Comparison of ENCODE assay signal across 27 cellular contexts in the genomic region with DNA sequence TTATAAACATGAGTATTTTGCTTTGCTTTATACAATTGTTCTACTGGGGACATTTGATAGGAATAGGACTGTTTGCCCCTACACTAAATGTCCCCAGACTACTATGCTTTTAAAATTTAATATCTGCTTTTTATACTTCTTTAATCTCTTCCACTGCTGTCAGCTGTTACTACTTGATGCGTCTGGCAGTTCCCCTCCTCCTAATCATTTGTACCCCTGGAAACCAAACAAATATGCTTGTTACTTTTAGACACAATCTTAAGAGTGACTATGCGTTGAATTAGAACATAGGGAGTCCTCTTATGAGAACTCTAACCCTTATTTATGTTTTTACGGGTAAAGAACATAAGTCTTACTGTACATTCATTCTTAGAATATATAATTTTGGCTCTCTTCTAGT.
"Had no signal": no experiment of that assay in that cellular context is flagged by ENCODE, and none has a peak within 500 bp of the region (broad histone marks: within the 10 kb centered on the region; RNA-seq: fewer than 3 reads in every experiment).

No MANE protein-coding gene starts in this region.

- H3K9me3 Mint-ChIP-seq: dendritic cell treated with granulocyte-macrophage colony-stimulating factor and Interleukin-4, amounts not matched to agents 40 ng/mL and 50 ng/mL, for 4 days; effector memory CD8-positive, alpha-beta T cell had no signal

- DNase-seq: colonic mucosa; cortex of kidney; effector CD8-positive, alpha-beta T cell; effector memory CD8-positive, alpha-beta T cell; endodermal cell; erythroblast; esophagus squamous epithelium; foreskin fibroblast; foreskin melanocyte; gastrocnemius medialis; glutamatergic neuron; head of caudate nucleus; hypothalamus; immature natural killer cell; islet precursor cell; kidney; kidney glomerular epithelial cell; left lung; lower lobe of right lung; mesenchymal stem cell; mucosa of descending colon; naive B cell had no signal

- H3K36me3 ChIP-seq: colonic mucosa, esophagus squamous epithelium, gastrocnemius medialis, left lung, lower lobe of right lung had no signal

- H3K9me3 ChIP-seq: colonic mucosa, esophagus squamous epithelium, gastrocnemius medialis, left lung, lower lobe of right lung, mucosa of descending colon had no signal

- H3K27me3 Mint-ChIP-seq: dendritic cell treated with granulocyte-macrophage colony-stimulating factor and Interleukin-4, amounts not matched to agents 40 ng/mL and 50 ng/mL, for 4 days; effector memory CD8-positive, alpha-beta T cell; naive B cell had no signal

- H3K27me3 ChIP-seq: colonic mucosa, esophagus squamous epithelium, gastrocnemius medialis, hepatocyte, left lung had no signal

- H3K4me1 Mint-ChIP-seq: endodermal cell, immature natural killer cell, mesothelial cell of epicardium, naive B cell had no signal

- H3K27ac ChIP-seq: colonic mucosa, epithelial cell of prostate, esophagus squamous epithelium, gastrocnemius medialis, hepatocyte, left lung, lower lobe of right lung had no signal

- H3K36me3 Mint-ChIP-seq: immature natural killer cell, mesothelial cell of epicardium, naive B cell had no signal

- ATAC-seq: effector memory CD8-positive, alpha-beta T cell; esophagus mucosa; gastrocnemius medialis; left lung; lower lobe of right lung; mucosa of descending colon had no signal

- H3K4me3 Mint-ChIP-seq: dendritic cell treated with granulocyte-macrophage colony-stimulating factor and Interleukin-4, amounts not matched to agents 40 ng/mL and 50 ng/mL, for 4 days; effector memory CD8-positive, alpha-beta T cell; endodermal cell; immature natural killer cell; mesothelial cell of epicardium; naive B cell had no signal

- H3K27ac Mint-ChIP-seq: dendritic cell treated with granulocyte-macrophage colony-stimulating factor and Interleukin-4, amounts not matched to agents 40 ng/mL and 50 ng/mL, for 4 days; effector memory CD8-positive, alpha-beta T cell; endodermal cell; immature natural killer cell; mesothelial cell of epicardium; naive B cell had no signal

- H3K4me1 ChIP-seq: colonic mucosa, esophagus squamous epithelium, gastrocnemius medialis, left lung, lower lobe of right lung had no signal

- H3K4me3 ChIP-seq: colonic mucosa, esophagus squamous epithelium, gastrocnemius medialis, hepatocyte, left lung, lower lobe of right lung, mucosa of descending colon had no signal
